Comparison of ENCODE assay signal across 21 cellular contexts in the genomic region with DNA sequence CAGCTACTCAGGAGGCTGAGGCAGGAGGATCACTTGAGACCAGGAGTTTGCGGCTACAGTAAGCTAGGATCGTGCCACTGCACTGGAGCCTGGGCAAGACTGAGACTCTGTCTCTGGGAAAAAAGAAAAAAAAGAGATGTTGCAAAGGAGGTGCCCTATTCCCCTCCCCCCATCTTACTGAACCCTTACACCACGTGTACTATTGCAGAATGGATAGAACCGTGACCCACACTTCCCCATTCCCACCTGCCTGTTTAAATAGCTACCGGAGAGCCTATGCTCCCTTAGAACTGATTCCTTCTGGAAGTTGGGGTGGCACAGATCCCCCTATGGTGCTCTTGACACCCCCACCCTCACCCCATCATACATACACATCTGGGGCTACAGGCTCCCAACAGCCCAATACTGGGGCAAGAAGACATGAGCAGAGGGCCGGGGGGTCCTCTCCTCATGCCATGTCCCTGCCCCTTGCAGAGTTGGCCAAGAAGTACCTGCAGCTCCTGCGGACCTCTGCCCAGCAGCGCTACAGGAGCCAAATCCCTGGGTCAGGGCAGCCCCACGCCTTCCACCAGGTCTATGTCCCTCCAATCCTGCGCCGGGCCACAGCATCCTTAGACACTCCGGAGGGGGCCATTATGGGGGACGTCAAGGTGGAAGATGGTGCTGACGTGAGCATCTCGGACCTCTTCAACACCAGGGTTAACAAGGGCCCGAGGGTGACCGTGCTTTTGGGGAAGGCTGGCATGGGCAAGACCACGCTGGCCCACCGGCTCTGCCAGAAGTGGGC.
A peak's percentile ranks its signal among the peaks of the same experiment; 100 is the strongest.
DNase-seq lines count a peak whose midpoint lies in the region; ATAC-seq lines count a peak whose summit lies in the region.
"Had no signal": no experiment of that assay in that cellular context is flagged by ENCODE, and none has a peak within 500 bp of the region (broad histone marks: within the 10 kb centered on the region; RNA-seq: fewer than 3 reads in every experiment).

No MANE protein-coding gene starts in this region.

- peak overlapping the region; percentile 53 for H3K27ac Mint-ChIP-seq in central memory CD8-positive, alpha-beta T cell (ENCODE audit: low read depth)
- peak overlapping the region; percentile 82 for H3K27ac Mint-ChIP-seq in stimulated activated memory B cell treated with anti-CD40 and anti-IgM and Interleukin-4, amounts not matched to agents 10 μg/mL and 1 μg/mL and 100 μg/mL, for 72 hours
- H3K27ac Mint-ChIP-seq: HFFc6, neural progenitor cell had no signal

- DNase-seq in activated effector memory CD4-positive, alpha-beta T cell treated with anti-CD3 and anti-CD28 coated beads, Interleukin-2, amount 50 U/mL, for 16 hours, result peak; percentile 62
- DNase-seq in activated effector memory CD4-positive, alpha-beta T cell treated with Interleukin-2 at 50 U/mL for 16 hours, result no peak
- DNase-seq in NOMO-1 (lab: John Stamatoyannopoulos, UW; ENCODE audit: unreplicated experiment in 2 of 2) (peak; percentile 31 to 46), GM19238 (ENCODE audit: insufficient read length, low spot score) (no peak), NCI-H187 (lab: John Stamatoyannopoulos, UW) (no peak)
- no peak for DNase-seq in central memory CD8-positive, alpha-beta T cell (ENCODE audit: low spot score in 2 of 2)
- DNase-seq: activated CD4-positive, CD25-positive, alpha-beta regulatory T cell; amniotic stem cell; dorsolateral prefrontal cortex; heart right ventricle; HFFc6; midbrain; NCI-H146; NCI-H774; T-helper 9 cell had no signal

- ATAC-seq in central memory CD8-positive, alpha-beta T cell (replicated peaks; ENCODE audit: extremely low read depth, poor library complexity, severe bottlenecking), result no peak
- ATAC-seq in stimulated activated memory B cell treated with anti-CD40 and anti-IgM and Interleukin-4, amounts not matched to agents 10 μg/mL and 1 μg/mL and 100 μg/mL, for 72 hours, result no peak
- ATAC-seq in GM18858 (IDR thresholded peaks at IDR 0.05; ENCODE audit: unreplicated experiment), result no peak
- ATAC-seq: A549, left lobe of liver had no signal

- H3K9me3 Mint-ChIP-seq in central memory CD8-positive, alpha-beta T cell, result no peaks in the 10 kb centered on the region
- peaks cover 1% of the 10 kb centered on the region for H3K9me3 Mint-ChIP-seq in stimulated activated memory B cell treated with anti-CD40 and anti-IgM and Interleukin-4, amounts not matched to agents 10 μg/mL and 1 μg/mL and 100 μg/mL, for 72 hours
- H3K9me3 Mint-ChIP-seq: activated T-helper 1 cell treated with anti-CD3 and anti-CD28 coated beads, Interleukin-12 subunit alpha, Interleukin-12 subunit beta, Interleukin-2, Interleukin-4 antibody, amounts not matched to agents 30 ng/mL and 10 ng/mL and 1 ng/mL, durations not matched to agents 14 hours and 24 hours and 36 hours; HFFc6; neural progenitor cell had no signal

- H3K4me1 Mint-ChIP-seq in central memory CD8-positive, alpha-beta T cell, result peaks cover 99% of the 10 kb centered on the region
- peaks cover 71% of the 10 kb centered on the region for H3K4me1 Mint-ChIP-seq in stimulated activated memory B cell treated with anti-CD40 and anti-IgM and Interleukin-4, amounts not matched to agents 10 μg/mL and 1 μg/mL and 100 μg/mL, for 72 hours
- H3K4me1 Mint-ChIP-seq: neural progenitor cell had no signal

- H3K27me3 Mint-ChIP-seq in central memory CD8-positive, alpha-beta T cell, result no peaks in the 10 kb centered on the region
- no peaks in the 10 kb centered on the region for H3K27me3 Mint-ChIP-seq in stimulated activated memory B cell treated with anti-CD40 and anti-IgM and Interleukin-4, amounts not matched to agents 10 μg/mL and 1 μg/mL and 100 μg/mL, for 72 hours

- H3K36me3 Mint-ChIP-seq in central memory CD8-positive, alpha-beta T cell (ENCODE audit: insufficient read depth), result peaks cover 52% of the 10 kb centered on the region
- H3K36me3 Mint-ChIP-seq in stimulated activated memory B cell treated with anti-CD40 and anti-IgM and Interleukin-4, amounts not matched to agents 10 μg/mL and 1 μg/mL and 100 μg/mL, for 72 hours, result peaks cover 93% of the 10 kb centered on the region
- H3K36me3 Mint-ChIP-seq: neural progenitor cell had no signal

- no peak overlapping the region for H3K4me3 Mint-ChIP-seq in central memory CD8-positive, alpha-beta T cell
- no peak overlapping the region for H3K4me3 Mint-ChIP-seq in stimulated activated memory B cell treated with anti-CD40 and anti-IgM and Interleukin-4, amounts not matched to agents 10 μg/mL and 1 μg/mL and 100 μg/mL, for 72 hours
- H3K4me3 Mint-ChIP-seq: HFFc6, neural progenitor cell had no signal

Comparison
In these comparisons a context has a peak if more than half of its experiments do, and no peak if none do; other contexts are left out.
1. DNase-seq: peak in activated effector memory CD4-positive, alpha-beta T cell treated with anti-CD3 and anti-CD28 coated beads, Interleukin-2, amount 50 U/mL, for 16 hours (single experiment) and NOMO-1 (2 of 2); none in activated effector memory CD4-positive, alpha-beta T cell treated with Interleukin-2 at 50 U/mL for 16 hours (single experiment), central memory CD8-positive, alpha-beta T cell (0 of 2), GM19238 (single experiment) and NCI-H187 (0 of 2).